In genomic region chr12:8154526-8154925, GRCh38 we compare ENCODE assay signal across 32 cellular contexts. TPM values are rescaled to one million over a fixed set of nuclear protein-coding genes. Genes with fewer than 3 reads are reported as not detected.
DNase-seq lines count a peak whose midpoint lies in the region; ATAC-seq and TF ChIP-seq lines count a peak whose summit lies in the region.
"Had no signal": no experiment of that assay in that cellular context is flagged by ENCODE, and none has a peak within 500 bp of the region (broad histone marks: within the 10 kb centered on the region; RNA-seq: fewer than 3 reads in every experiment).

No MANE protein-coding gene starts in this region.

- TF ChIP-seq POLR2A in IMR-90 (IDR thresholded peaks at IDR 0.05; ENCODE audit: low read depth, low read length) = no peak

- no peak for ATAC-seq in activated naive CD8-positive, alpha-beta T cell treated with anti-CD3 and anti-CD28 coated beads, Interleukin-2, amount 10 ng/mL, durations not matched to agents 7 days and 5 days (ENCODE audit: low read depth)
- ATAC-seq in activated naive CD8-positive, alpha-beta T cell treated with anti-CD3 and anti-CD28 coated beads, Interleukin-2, amount 50 U/mL, for 24 hours = no peak
- ATAC-seq in IMR-90 (ENCODE audit: low read depth) (no peak; the same call in 1 of the 2 replicates), GM18858 (IDR thresholded peaks at IDR 0.05; ENCODE audit: unreplicated experiment) (no peak), GM18870 (IDR thresholded peaks at IDR 0.05; ENCODE audit: unreplicated experiment) (no peak)
- ATAC-seq: left colon, mucosa of descending colon, PC-3 had no signal

- intact Hi-C loops in IMR-90 (cut with micrococcal nuclease) = no loop called here

- H3K9me3 Mint-ChIP-seq in activated naive CD8-positive, alpha-beta T cell treated with anti-CD3 and anti-CD28 coated beads, Interleukin-2, amount 10 ng/mL, durations not matched to agents 7 days and 5 days = no peaks in the 10 kb centered on the region
- H3K9me3 Mint-ChIP-seq in activated naive CD8-positive, alpha-beta T cell treated with anti-CD3 and anti-CD28 coated beads, Interleukin-2, amount 50 U/mL, for 24 hours = no peaks in the 10 kb centered on the region
- H3K9me3 Mint-ChIP-seq: nephron had no signal

- H3K23ac ChIP-seq in IMR-90 (ENCODE audit: low read depth, low read length) = no peak overlapping the region

- no peak overlapping the region for H4K8ac ChIP-seq in IMR-90 (ENCODE audit: low read depth in 2 of 2, low read length in 2 of 2)

- no peaks in the 10 kb centered on the region for H4K20me1 ChIP-seq in IMR-90 (ENCODE audit: insufficient read depth, low read length)

- no peak overlapping the region for H2AK5ac ChIP-seq in IMR-90 (ENCODE audit: low read depth, low read length)

- peaks cover 55% of the 10 kb centered on the region for H3K27me3 Mint-ChIP-seq in activated naive CD8-positive, alpha-beta T cell treated with anti-CD3 and anti-CD28 coated beads, Interleukin-2, amount 10 ng/mL, durations not matched to agents 7 days and 5 days
- H3K27me3 Mint-ChIP-seq in activated naive CD8-positive, alpha-beta T cell treated with anti-CD3 and anti-CD28 coated beads, Interleukin-2, amount 50 U/mL, for 24 hours = peaks cover 2% of the 10 kb centered on the region

- no peak overlapping the region for H3K27ac Mint-ChIP-seq in activated naive CD8-positive, alpha-beta T cell treated with anti-CD3 and anti-CD28 coated beads, Interleukin-2, amount 10 ng/mL, durations not matched to agents 7 days and 5 days
- H3K27ac Mint-ChIP-seq in activated naive CD8-positive, alpha-beta T cell treated with anti-CD3 and anti-CD28 coated beads, Interleukin-2, amount 50 U/mL, for 24 hours = no peak overlapping the region
- H3K27ac Mint-ChIP-seq: H9, nephron had no signal

- H3K4me3 ChIP-seq in IMR-90 (ENCODE audit: insufficient read depth, low read depth, low read length) = no peak overlapping the region
- no peak overlapping the region for H3K4me3 ChIP-seq in effector memory CD4-positive, alpha-beta T cell (ENCODE audit: insufficient read depth, low read depth, low read length, poor library complexity, severe bottlenecking)
- H3K4me3 ChIP-seq: mucosa of descending colon, sigmoid colon, SK-N-MC, stomach, thyroid gland, vagina had no signal

- no peak for TF ChIP-seq RAD21 in IMR-90 (IDR thresholded peaks at IDR 0.05; ENCODE audit: low read length)

- peaks cover 2% of the 10 kb centered on the region for H3K36me3 Mint-ChIP-seq in activated naive CD8-positive, alpha-beta T cell treated with anti-CD3 and anti-CD28 coated beads, Interleukin-2, amount 10 ng/mL, durations not matched to agents 7 days and 5 days
- no peaks in the 10 kb centered on the region for H3K36me3 Mint-ChIP-seq in activated naive CD8-positive, alpha-beta T cell treated with anti-CD3 and anti-CD28 coated beads, Interleukin-2, amount 50 U/mL, for 24 hours (ENCODE audit: low read depth)

- H3K4me1 ChIP-seq in IMR-90 (ENCODE audit: control insufficient read depth, insufficient read depth, low read length) = peaks cover 4% of the 10 kb centered on the region
- H3K4me1 ChIP-seq in effector memory CD4-positive, alpha-beta T cell (ENCODE audit: control insufficient read depth, insufficient read depth, low read length, poor library complexity, severe bottlenecking) = no peaks in the 10 kb centered on the region
- H3K4me1 ChIP-seq: sigmoid colon, stomach, thyroid gland, vagina had no signal

- POLR2A ChIA-PET in activated naive CD8-positive, alpha-beta T cell treated with anti-CD3 and anti-CD28 coated beads, Interleukin-2, amount 10 ng/mL, durations not matched to agents 7 days and 5 days (lab: Charles Lee) = interaction anchor here (1.0 kb wide), 1 partner anchor 27 kb away, joined by 3 read pairs; no protein-coding TSS in a partner anchor
- POLR2A ChIA-PET in IMR-90 (lab: Charles Lee; ENCODE audit: unreplicated experiment) = no interaction called here

- no peak overlapping the region for H4K5ac ChIP-seq in IMR-90 (ENCODE audit: low read depth, low read length)

- no peak overlapping the region for H2BK120ac ChIP-seq in IMR-90 (ENCODE audit: low read depth, low read length)

- H4K91ac ChIP-seq in IMR-90 (ENCODE audit: insufficient read depth, low read depth, low read length) = no peak overlapping the region

- H3K4me1 Mint-ChIP-seq in activated naive CD8-positive, alpha-beta T cell treated with anti-CD3 and anti-CD28 coated beads, Interleukin-2, amount 10 ng/mL, durations not matched to agents 7 days and 5 days = peaks cover 13% of the 10 kb centered on the region
- peaks cover 32% of the 10 kb centered on the region for H3K4me1 Mint-ChIP-seq in activated naive CD8-positive, alpha-beta T cell treated with anti-CD3 and anti-CD28 coated beads, Interleukin-2, amount 50 U/mL, for 24 hours
- H3K4me1 Mint-ChIP-seq: nephron had no signal

- no peak overlapping the region for H3K4me2 ChIP-seq in IMR-90 (ENCODE audit: low read depth, low read length)

- no peak overlapping the region for H3K27ac ChIP-seq in IMR-90 (ENCODE audit: insufficient read depth, low read length)
- H3K27ac ChIP-seq in effector memory CD4-positive, alpha-beta T cell (ENCODE audit: insufficient read depth, low read length, poor library complexity, severe bottlenecking) = no peak overlapping the region
- H3K27ac ChIP-seq: brain microvascular endothelial cell, sigmoid colon, SK-N-MC, stomach, thyroid gland, vagina had no signal

- in situ Hi-C loops in IMR-90 (cut with MboI; ENCODE audit: low sequenced_read_pairs) = no loop called here

- no peak overlapping the region for H3K18ac ChIP-seq in IMR-90 (ENCODE audit: low read depth, low read length)

- CTCF ChIA-PET in IMR-90 (lab: Yijun Ruan, JAX) = interaction anchor here (1.1 kb wide), 1 partner anchor 26 kb away, joined by 3 read pairs; no protein-coding TSS in a partner anchor

- no TSS peak for BruUV-seq in IMR-90 (replicated peaks; lab: Mats Ljungman, UMichigan)

- DNase-seq in activated naive CD8-positive, alpha-beta T cell treated with anti-CD3 and anti-CD28 coated beads, Interleukin-2, amount 10 ng/mL, durations not matched to agents 7 days and 5 days = no peak
- DNase-seq in activated naive CD8-positive, alpha-beta T cell treated with anti-CD3 and anti-CD28 coated beads, Interleukin-2, amount 50 U/mL, for 24 hours = no peak
- DNase-seq in IMR-90 (peak; percentile 50), dermis blood vessel endothelial cell (peak; percentile 47)
- DNase-seq in effector memory CD4-positive, alpha-beta T cell = no peak
- DNase-seq: activated CD4-positive, CD25-positive, alpha-beta regulatory T cell treated with anti-CD3 and anti-CD28 coated beads, Interleukin-2, amount 50 U/mL, for 72 hours; activated CD8-positive, alpha-beta memory T cell treated with anti-CD3 and anti-CD28 coated beads for 24 hours; activated effector memory CD4-positive, alpha-beta T cell treated with Interleukin-2 at 50 U/mL for 16 hours; amniotic stem cell; brain microvascular endothelial cell; C1 segment of cervical spinal cord; H9; left colon; mucosa of descending colon; NCI-H1417 treated with DMSO at 0.1 percent for 48 hours; NCI-H2029 treated with DMSO at 0.1 percent for 48 hours; NCI-H526; NK-92 treated with Interleukin-12 subunit alpha and Interleukin-12 subunit beta, amount 100 ng/mL, for 24 hours; PC-3; sigmoid colon; stimulated activated CD4-positive, alpha-beta T cell treated with anti-CD3 and anti-CD28 coated beads, Interleukin-4, amount 100 ng/mL, for 1 hour; stomach; thyroid gland had no signal

- no peak overlapping the region for H2AFZ ChIP-seq in IMR-90 (replicated peaks; ENCODE audit: low read length, poor library complexity)

- peak overlapping the region; percentile 2 for H3K4me3 Mint-ChIP-seq in activated naive CD8-positive, alpha-beta T cell treated with anti-CD3 and anti-CD28 coated beads, Interleukin-2, amount 10 ng/mL, durations not matched to agents 7 days and 5 days
- no peak overlapping the region for H3K4me3 Mint-ChIP-seq in activated naive CD8-positive, alpha-beta T cell treated with anti-CD3 and anti-CD28 coated beads, Interleukin-2, amount 50 U/mL, for 24 hours
- H3K4me3 Mint-ChIP-seq: H9, nephron had no signal

- TF ChIP-seq CTCF in IMR-90 (conservative IDR thresholded peaks at IDR 0.05; ENCODE audit: low read depth, low read length) = no peak

- no peak overlapping the region for H3K56ac ChIP-seq in IMR-90 (ENCODE audit: extremely low read depth, insufficient read depth, low read length)

- H3K27me3 ChIP-seq in IMR-90 (ENCODE audit: control insufficient read depth, insufficient read depth, low read length) = no peaks in the 10 kb centered on the region
- no peaks in the 10 kb centered on the region for H3K27me3 ChIP-seq in effector memory CD4-positive, alpha-beta T cell (replicated peaks; ENCODE audit: control insufficient read depth, insufficient read depth, low read length, poor library complexity, severe bottlenecking)
- H3K27me3 ChIP-seq: brain microvascular endothelial cell, sigmoid colon, stomach, thyroid gland, vagina had no signal

- dilution Hi-C loops in IMR-90 (cut with HindIII; ENCODE audit: low sequenced_read_pairs, unreplicated experiment) = no loop called here

- H3K14ac ChIP-seq in IMR-90 (replicated peaks; ENCODE audit: low read depth, low read length) = no peak overlapping the region

- no peaks in the 10 kb centered on the region for H3K79me1 ChIP-seq in IMR-90 (ENCODE audit: low read depth in 1 of 2, low read length in 2 of 2)

- H2BK15ac ChIP-seq in IMR-90 (ENCODE audit: low read depth, low read length) = no peak overlapping the region; the same call in 2 of the 3 replicates

- no peak overlapping the region for H2AK9ac ChIP-seq in IMR-90 (replicated peaks; ENCODE audit: low read depth, low read length, poor library complexity)

- no peak overlapping the region for H3K9ac ChIP-seq in IMR-90 (ENCODE audit: low read depth, low read length)

- H3K36me3 ChIP-seq in IMR-90 (ENCODE audit: control insufficient read depth, insufficient read depth, low read length) = no peaks in the 10 kb centered on the region
- no peaks in the 10 kb centered on the region for H3K36me3 ChIP-seq in effector memory CD4-positive, alpha-beta T cell (ENCODE audit: control insufficient read depth, insufficient read depth, low read length)
- H3K36me3 ChIP-seq: brain microvascular endothelial cell, sigmoid colon, stomach, thyroid gland, vagina had no signal

- H2BK20ac ChIP-seq in IMR-90 (ENCODE audit: low read depth, low read length) = no peak overlapping the region

- no peak overlapping the region for H2BK5ac ChIP-seq in IMR-90 (ENCODE audit: low read depth, low read length, poor library complexity, severe bottlenecking)

- H3K4ac ChIP-seq in IMR-90 (ENCODE audit: low read depth, low read length) = no peak overlapping the region

- H3K9me3 ChIP-seq in IMR-90 (ENCODE audit: control insufficient read depth, insufficient read depth, low read length) = no peaks in the 10 kb centered on the region
- no peaks in the 10 kb centered on the region for H3K9me3 ChIP-seq in effector memory CD4-positive, alpha-beta T cell (ENCODE audit: control insufficient read depth, low read length)
- H3K9me3 ChIP-seq: mucosa of descending colon, sigmoid colon, stomach, thyroid gland, vagina had no signal

- H3K9me1 ChIP-seq in IMR-90 (ENCODE audit: insufficient read depth, low read length) = no peaks in the 10 kb centered on the region

RNA-seq across cellular contexts. Expression of gene ZNF705A, which starts 2.3 kb away (rescaled TPM):
- not detected for total RNA-seq in activated naive CD8-positive, alpha-beta T cell treated with anti-CD3 and anti-CD28 coated beads, Interleukin-2, amount 10 ng/mL, durations not matched to agents 7 days and 5 days
- total RNA-seq in IMR-90 (2012; rRNA removed) = not detected in 2 replicates
- polyA plus RNA-seq in IMR-90 (2012; rRNA removed) = not detected in 2 replicates
- polyA plus RNA-seq in IMR-90 (2012; cell fraction: cytosol; rRNA removed) = not detected in 2 replicates
- polyA plus RNA-seq in IMR-90 (2012; cell fraction: nucleus; rRNA removed; ENCODE audit: low replicate concordance) = not detected in 2 replicates
- under 0.01 TPM in 1 of 2 replicates, not detected in the other for total RNA-seq in dermis blood vessel endothelial cell
- total RNA-seq: cerebellum; glomerular endothelial cell; H9; left colon; lung microvascular endothelial cell; mucosa of descending colon; PC-3; sigmoid colon; stomach; T-helper 2 cell treated with Interferon-gamma antibody and Interleukin-4, amounts not matched to agents 100 ng/mL and 5 ng/mL, for 36 hours; vagina had no signal
- polyA plus RNA-seq: sigmoid colon, stomach had no signal

RNA-seq across cellular contexts. Expression of gene CLEC4A, which starts 31.1 kb away (rescaled TPM):
- total RNA-seq in activated naive CD8-positive, alpha-beta T cell treated with anti-CD3 and anti-CD28 coated beads, Interleukin-2, amount 10 ng/mL, durations not matched to agents 7 days and 5 days = under 1 TPM; 0.74 to 0.83 TPM
- total RNA-seq in IMR-90 (2012; rRNA removed) (0.28 TPM in 1 of 2 replicates, not detected in the other), dermis blood vessel endothelial cell (0.19 TPM in 1 of 2 replicates, not detected in the other)
- 0.29 and 0.44 TPM in 2 replicates for polyA plus RNA-seq in IMR-90 (2012; rRNA removed)
- polyA plus RNA-seq in IMR-90 (2012; cell fraction: cytosol; rRNA removed) = not detected in 2 replicates
- polyA plus RNA-seq in IMR-90 (2012; cell fraction: nucleus; rRNA removed; ENCODE audit: low replicate concordance) = 0.67 and 3.9 TPM in 2 replicates
- total RNA-seq: glomerular endothelial cell, lung microvascular endothelial cell had no signal

Comparison
In these comparisons a context has a peak if more than half of its experiments do, and no peak if none do; other contexts are left out.
1. DNase-seq: peak in IMR-90 (single experiment) and dermis blood vessel endothelial cell (single experiment); none in activated naive CD8-positive, alpha-beta T cell treated with anti-CD3 and anti-CD28 coated beads, Interleukin-2, amount 10 ng/mL, durations not matched to agents 7 days and 5 days (single experiment), activated naive CD8-positive, alpha-beta T cell treated with anti-CD3 and anti-CD28 coated beads, Interleukin-2, amount 50 U/mL, for 24 hours (single experiment) and effector memory CD4-positive, alpha-beta T cell (0 of 3).